Comparison of ENCODE assay signal across 19 cellular contexts in the genomic region with DNA sequence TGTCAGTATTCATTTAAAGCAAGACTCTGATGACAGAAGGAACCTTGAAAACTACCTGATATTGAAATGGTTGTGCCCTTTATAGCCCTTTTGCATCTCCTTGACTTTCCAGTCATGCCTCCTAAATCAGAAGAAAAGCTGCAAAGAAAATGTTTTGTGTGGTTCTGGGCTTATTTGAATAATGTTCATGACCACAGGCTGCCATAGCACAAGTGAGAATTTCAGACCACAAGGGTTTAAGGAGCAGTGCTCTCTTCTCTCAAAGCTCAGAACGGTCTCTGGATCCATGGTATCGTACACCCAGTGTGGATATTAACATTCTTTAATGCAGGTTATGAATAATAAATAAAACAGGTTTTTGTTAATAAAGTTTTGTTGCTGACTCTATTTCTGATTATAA. TPM values are rescaled to one million over a fixed set of nuclear protein-coding genes. Genes with fewer than 3 reads are reported as not detected.
DNase-seq lines count a peak whose midpoint lies in the region; ATAC-seq and TF ChIP-seq lines count a peak whose summit lies in the region.
"Had no signal": no experiment of that assay in that cellular context is flagged by ENCODE, and none has a peak within 500 bp of the region (broad histone marks: within the 10 kb centered on the region; RNA-seq: fewer than 3 reads in every experiment).

No MANE protein-coding gene starts in this region.

- TF ChIP-seq POLR2A in vagina (IDR thresholded peaks at IDR 0.05) = no peak

- H3K27me3 ChIP-seq in muscle layer of duodenum (ENCODE audit: low read depth, low read length) (no peaks in the 10 kb centered on the region), vagina (no peaks in the 10 kb centered on the region)
- no peaks in the 10 kb centered on the region for H3K27me3 ChIP-seq in CD4-positive, alpha-beta memory T cell (ENCODE audit: insufficient read depth, low read length)
- H3K27me3 ChIP-seq: ascending aorta, MG63 had no signal

- H3K4me3 ChIP-seq in muscle layer of duodenum (ENCODE audit: low read depth in 1 of 2, low read length in 2 of 2) = no peak overlapping the region
- no peak overlapping the region for H3K4me3 ChIP-seq in vagina
- H3K4me3 ChIP-seq in CD4-positive, alpha-beta memory T cell (ENCODE audit: low read length in 2 of 2) = no peak overlapping the region
- H3K4me3 ChIP-seq: ascending aorta, MG63, psoas muscle had no signal

- intact Hi-C loops in activated naive CD4-positive, alpha-beta T cell treated with anti-CD3 and anti-CD28 coated beads for 36 hours (cut with micrococcal nuclease) = loop anchor here (1.0 to 10.0 kb wide), 6 partner anchors 20 to 577 kb away; partner anchors contain the start of gene NCS1
- intact Hi-C loops in vagina (cut with DNase I) = loop anchor here (2.0 to 10.0 kb wide), 2 partner anchors 129 to 223 kb away; no protein-coding TSS in a partner anchor
- intact Hi-C loops in CD4-positive, alpha-beta memory T cell (cut with micrococcal nuclease) = loop anchor here (1.0 kb wide), 2 partner anchors 20 to 128 kb away; no protein-coding TSS in a partner anchor

- H3K27ac Mint-ChIP-seq in activated naive CD4-positive, alpha-beta T cell treated with anti-CD3 and anti-CD28 coated beads for 36 hours = peak overlapping the region; percentile 61
- peak overlapping the region; percentile 88 for H3K27ac Mint-ChIP-seq in activated naive CD8-positive, alpha-beta T cell treated with anti-CD3 and anti-CD28 coated beads, Interleukin-2, amount 50 U/mL, for 24 hours
- H3K27ac Mint-ChIP-seq in osteocyte (ENCODE audit: unreplicated experiment) = no peak overlapping the region
- H3K27ac Mint-ChIP-seq in T-helper 2 cell treated with Interferon-gamma antibody and Interleukin-4, amounts not matched to agents 5 μg/mL and 100 μg/mL, for 36 hours = no peak overlapping the region
- peak overlapping the region in 3 of 7 donors; percentile 4 to 80 (median 39) for H3K27ac Mint-ChIP-seq in CD4-positive, alpha-beta memory T cell
- H3K27ac Mint-ChIP-seq: activated B cell treated with CpG ODN at 0.5 μM for 24 hours had no signal

- peak; percentile 31 for ATAC-seq in activated naive CD8-positive, alpha-beta T cell treated with anti-CD3 and anti-CD28 coated beads, Interleukin-2, amount 50 U/mL, for 24 hours

- H3K27ac ChIP-seq in muscle layer of duodenum (ENCODE audit: low read length) = peak overlapping the region; percentile 64
- peak overlapping the region; percentile 44 for H3K27ac ChIP-seq in vagina
- H3K27ac ChIP-seq in CD4-positive, alpha-beta memory T cell (ENCODE audit: low read depth, low read length) = no peak overlapping the region
- H3K27ac ChIP-seq: ascending aorta, psoas muscle had no signal

- no peaks in the 10 kb centered on the region for H3K9me3 Mint-ChIP-seq in activated naive CD4-positive, alpha-beta T cell treated with anti-CD3 and anti-CD28 coated beads for 36 hours
- no peaks in the 10 kb centered on the region for H3K9me3 Mint-ChIP-seq in activated naive CD8-positive, alpha-beta T cell treated with anti-CD3 and anti-CD28 coated beads, Interleukin-2, amount 50 U/mL, for 24 hours
- no peaks in the 10 kb centered on the region for H3K9me3 Mint-ChIP-seq in osteocyte (ENCODE audit: unreplicated experiment)
- no peaks in the 10 kb centered on the region for H3K9me3 Mint-ChIP-seq in T-helper 2 cell treated with Interferon-gamma antibody and Interleukin-4, amounts not matched to agents 5 μg/mL and 100 μg/mL, for 36 hours
- H3K9me3 Mint-ChIP-seq in CD4-positive, alpha-beta memory T cell = no peaks in the 10 kb centered on the region
- H3K9me3 Mint-ChIP-seq: activated B cell treated with CpG ODN at 0.5 μM for 24 hours, IgD-negative memory B cell, neural crest cell had no signal

- H3K4me1 Mint-ChIP-seq in activated naive CD4-positive, alpha-beta T cell treated with anti-CD3 and anti-CD28 coated beads for 36 hours (ENCODE audit: low read depth) = peaks cover 43% of the 10 kb centered on the region
- peaks cover 49% of the 10 kb centered on the region for H3K4me1 Mint-ChIP-seq in activated naive CD8-positive, alpha-beta T cell treated with anti-CD3 and anti-CD28 coated beads, Interleukin-2, amount 50 U/mL, for 24 hours
- H3K4me1 Mint-ChIP-seq in osteocyte (ENCODE audit: unreplicated experiment) = peaks cover 12% of the 10 kb centered on the region
- H3K4me1 Mint-ChIP-seq in T-helper 2 cell treated with Interferon-gamma antibody and Interleukin-4, amounts not matched to agents 5 μg/mL and 100 μg/mL, for 36 hours (ENCODE audit: low read depth) = peaks cover 15% of the 10 kb centered on the region
- peaks cover 10 to 15% (median 14%) of the 10 kb centered on the region in 4 donors for H3K4me1 Mint-ChIP-seq in CD4-positive, alpha-beta memory T cell

- peaks cover 37 to 48% of the 10 kb centered on the region in 2 donors for H3K36me3 ChIP-seq in muscle layer of duodenum (ENCODE audit: control insufficient read depth in 1 of 2, insufficient read depth in 2 of 2, low read length in 2 of 2)
- peaks cover 0 to 30% of the 10 kb centered on the region in 2 donors for H3K36me3 ChIP-seq in vagina
- peaks cover 41% of the 10 kb centered on the region for H3K36me3 ChIP-seq in CD4-positive, alpha-beta memory T cell (ENCODE audit: insufficient read depth, low read length)

- POLR2A ChIA-PET in CD4-positive, alpha-beta memory T cell (lab: Charles Lee; ENCODE audit: partially characterized antibody) = interaction anchor here (1.2 to 2.0 kb wide), 3 partner anchors 23 to 130 kb away, joined by 3 to 8 read pairs (median 5); no protein-coding TSS in a partner anchor

- H3K27me3 Mint-ChIP-seq in activated naive CD4-positive, alpha-beta T cell treated with anti-CD3 and anti-CD28 coated beads for 36 hours (ENCODE audit: low read depth) = no peaks in the 10 kb centered on the region
- no peaks in the 10 kb centered on the region for H3K27me3 Mint-ChIP-seq in activated naive CD8-positive, alpha-beta T cell treated with anti-CD3 and anti-CD28 coated beads, Interleukin-2, amount 50 U/mL, for 24 hours
- H3K27me3 Mint-ChIP-seq in osteocyte (ENCODE audit: unreplicated experiment) = no peaks in the 10 kb centered on the region
- H3K27me3 Mint-ChIP-seq in T-helper 2 cell treated with Interferon-gamma antibody and Interleukin-4, amounts not matched to agents 5 μg/mL and 100 μg/mL, for 36 hours (ENCODE audit: low read depth) = no peaks in the 10 kb centered on the region
- no peaks in the 10 kb centered on the region for H3K27me3 Mint-ChIP-seq in CD4-positive, alpha-beta memory T cell
- H3K27me3 Mint-ChIP-seq: activated B cell treated with CpG ODN at 0.5 μM for 24 hours, IgD-negative memory B cell had no signal

- no peak for DNase-seq in activated naive CD4-positive, alpha-beta T cell treated with anti-CD3 and anti-CD28 coated beads for 36 hours
- no peak for DNase-seq in activated naive CD4-positive, alpha-beta T cell treated with anti-CD3 and anti-CD28 coated beads, Interleukin-2, amount 50 U/mL, for 16 hours
- no peak for DNase-seq in activated naive CD8-positive, alpha-beta T cell treated with anti-CD3 and anti-CD28 coated beads, Interleukin-2, amount 50 U/mL, for 24 hours
- DNase-seq in vagina (ENCODE audit: extremely low spot score in 2 of 2) (no peak), osteocyte (ENCODE audit: extremely low spot score, unreplicated experiment) (no peak)
- DNase-seq in T-helper 2 cell treated with Interferon-gamma antibody and Interleukin-4, amounts not matched to agents 5 μg/mL and 100 μg/mL, for 36 hours (ENCODE audit: low spot score) = no peak
- DNase-seq in CD4-positive, alpha-beta memory T cell = no peak
- DNase-seq: ACHN, activated B cell treated with CpG ODN at 0.5 μM for 24 hours, GDM1, MG63, NCI-H1436 treated with DMSO at 0.1 percent for 48 hours, NCI-H526, psoas muscle, T1000 had no signal

- CTCF ChIA-PET in activated naive CD4-positive, alpha-beta T cell treated with anti-CD3 and anti-CD28 coated beads for 36 hours (lab: Charles Lee) = interaction anchor here (0.8 to 5.4 kb wide), 22 partner anchors 8 to 235 kb away, joined by 3 to 42 read pairs (median 4); no protein-coding TSS in a partner anchor
- CTCF ChIA-PET in CD4-positive, alpha-beta memory T cell (lab: Charles Lee; ENCODE audit: partially characterized antibody) = interaction anchor here (0.7 to 6.6 kb wide), 23 partner anchors 8 to 576 kb away, joined by 3 to 74 read pairs (median 5); no protein-coding TSS in a partner anchor

- H3K4me3 Mint-ChIP-seq in activated naive CD4-positive, alpha-beta T cell treated with anti-CD3 and anti-CD28 coated beads for 36 hours = no peak overlapping the region
- peak overlapping the region; percentile 30 for H3K4me3 Mint-ChIP-seq in activated naive CD8-positive, alpha-beta T cell treated with anti-CD3 and anti-CD28 coated beads, Interleukin-2, amount 50 U/mL, for 24 hours
- no peak overlapping the region for H3K4me3 Mint-ChIP-seq in osteocyte (ENCODE audit: unreplicated experiment)
- H3K4me3 Mint-ChIP-seq in T-helper 2 cell treated with Interferon-gamma antibody and Interleukin-4, amounts not matched to agents 5 μg/mL and 100 μg/mL, for 36 hours = no peak overlapping the region
- H3K4me3 Mint-ChIP-seq in CD4-positive, alpha-beta memory T cell = no peak overlapping the region
- H3K4me3 Mint-ChIP-seq: activated B cell treated with CpG ODN at 0.5 μM for 24 hours, IgD-negative memory B cell, neural crest cell had no signal

- H3K4me1 ChIP-seq in muscle layer of duodenum (ENCODE audit: control insufficient read depth in 1 of 2, insufficient read depth in 2 of 2, low read length in 2 of 2) = peaks cover 3 to 8% of the 10 kb centered on the region in 2 donors
- peaks cover 8% of the 10 kb centered on the region for H3K4me1 ChIP-seq in vagina
- H3K4me1 ChIP-seq in CD4-positive, alpha-beta memory T cell (ENCODE audit: insufficient read depth, low read length) = peaks cover 9% of the 10 kb centered on the region
- H3K4me1 ChIP-seq: ascending aorta, psoas muscle had no signal

- H3K9me3 ChIP-seq in muscle layer of duodenum (ENCODE audit: control insufficient read depth in 1 of 2, low read length in 2 of 2) (no peaks in the 10 kb centered on the region), vagina (no peaks in the 10 kb centered on the region)
- H3K9me3 ChIP-seq in CD4-positive, alpha-beta memory T cell (ENCODE audit: control insufficient read depth in 1 of 2, low read length in 2 of 2) = no peaks in the 10 kb centered on the region
- H3K9me3 ChIP-seq: ascending aorta, MG63, psoas muscle had no signal

- TF ChIP-seq CTCF in vagina (IDR thresholded peaks at IDR 0.05) (no peak), osteocyte (IDR thresholded peaks at IDR 0.05) (no peak)

- peaks cover 40% of the 10 kb centered on the region for H3K36me3 Mint-ChIP-seq in activated naive CD4-positive, alpha-beta T cell treated with anti-CD3 and anti-CD28 coated beads for 36 hours (ENCODE audit: low read depth)
- peaks cover 43% of the 10 kb centered on the region for H3K36me3 Mint-ChIP-seq in activated naive CD8-positive, alpha-beta T cell treated with anti-CD3 and anti-CD28 coated beads, Interleukin-2, amount 50 U/mL, for 24 hours (ENCODE audit: low read depth)
- H3K36me3 Mint-ChIP-seq in osteocyte (ENCODE audit: unreplicated experiment) = peaks cover 27% of the 10 kb centered on the region
- peaks cover 53% of the 10 kb centered on the region for H3K36me3 Mint-ChIP-seq in T-helper 2 cell treated with Interferon-gamma antibody and Interleukin-4, amounts not matched to agents 5 μg/mL and 100 μg/mL, for 36 hours (ENCODE audit: low read depth)
- peaks cover 52 to 70% of the 10 kb centered on the region in 2 donors for H3K36me3 Mint-ChIP-seq in CD4-positive, alpha-beta memory T cell

RNA-seq across cellular contexts. Expression of gene GPR107, which starts 54.2 kb away (rescaled TPM):
- 10 to 100 TPM; 19.0 to 20.0 TPM for total RNA-seq in activated naive CD4-positive, alpha-beta T cell treated with anti-CD3 and anti-CD28 coated beads for 36 hours
- total RNA-seq in vagina (25.5 TPM), osteocyte (57.0 and 60.7 TPM in 2 replicates)
- 10 to 100 TPM; 23.8 to 24.4 TPM for total RNA-seq in CD4-positive, alpha-beta memory T cell
- polyA plus RNA-seq in CD4-positive, alpha-beta memory T cell = 1 to 10 TPM; 2.2 to 3.3 TPM

Comparison
In these comparisons a context has a peak if more than half of its experiments do, and no peak if none do; other contexts are left out.
1. H3K27ac Mint-ChIP-seq: peak in activated naive CD4-positive, alpha-beta T cell treated with anti-CD3 and anti-CD28 coated beads for 36 hours (single experiment) and activated naive CD8-positive, alpha-beta T cell treated with anti-CD3 and anti-CD28 coated beads, Interleukin-2, amount 50 U/mL, for 24 hours (single experiment); none in osteocyte (single experiment) and T-helper 2 cell treated with Interferon-gamma antibody and Interleukin-4, amounts not matched to agents 5 μg/mL and 100 μg/mL, for 36 hours (single experiment).